Comparison of ENCODE assay signal across 10 cellular contexts in the genomic region with DNA sequence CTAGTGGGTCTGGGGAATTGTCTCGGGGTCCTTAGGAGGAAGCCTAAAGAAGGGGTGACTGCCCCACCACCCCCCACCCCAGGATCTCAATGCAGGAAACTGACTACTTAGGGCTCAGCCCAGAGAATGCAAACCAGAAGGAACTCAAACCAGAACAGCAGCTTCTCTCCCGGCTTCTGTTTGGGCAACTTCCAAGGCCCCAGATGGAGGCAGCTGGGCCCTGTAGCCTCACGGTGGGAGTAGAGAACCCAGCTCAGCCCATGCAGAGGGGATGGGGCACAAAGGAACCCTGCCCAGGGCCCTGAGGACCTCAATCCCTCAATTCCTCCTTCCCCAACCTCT. TPM values are rescaled to one million over a fixed set of nuclear protein-coding genes. Genes with fewer than 3 reads are reported as not detected.
A peak's percentile ranks its signal among the peaks of the same experiment; 100 is the strongest.
DNase-seq lines count a peak whose midpoint lies in the region; ATAC-seq and TF ChIP-seq lines count a peak whose summit lies in the region.
"Had no signal": no experiment of that assay in that cellular context is flagged by ENCODE, and none has a peak within 500 bp of the region (broad histone marks: within the 10 kb centered on the region; RNA-seq: fewer than 3 reads in every experiment).

No MANE protein-coding gene starts in this region.

- no peak overlapping the region for H2AFZ ChIP-seq in mammary epithelial cell (ENCODE audit: low read depth, low read length)

- no peak for ATAC-seq in natural killer cell treated with Interleukin-12 subunit alpha and Interleukin-12 subunit beta and Interleukin-15 and Interleukin-18, amount 100 ng/mL, for 72 hours
- ATAC-seq in GM18867 (IDR thresholded peaks at IDR 0.05; ENCODE audit: unreplicated experiment) (no peak), HG03378 (IDR thresholded peaks at IDR 0.05; ENCODE audit: unreplicated experiment) (no peak)

- no peaks in the 10 kb centered on the region for H4K20me1 ChIP-seq in mammary epithelial cell (ENCODE audit: insufficient read depth, low read length)

- peak overlapping the region; percentile 97 for H3K27ac Mint-ChIP-seq in natural killer cell treated with Interleukin-12 subunit alpha and Interleukin-12 subunit beta and Interleukin-15 and Interleukin-18, amount 100 ng/mL, for 72 hours

- peaks cover 8% of the 10 kb centered on the region for H3K36me3 Mint-ChIP-seq in natural killer cell treated with Interleukin-12 subunit alpha and Interleukin-12 subunit beta and Interleukin-15 and Interleukin-18, amount 100 ng/mL, for 72 hours

- peaks cover 35% of the 10 kb centered on the region for H3K4me1 ChIP-seq in mammary epithelial cell (ENCODE audit: insufficient read depth, low read length)

- H3K9me3 ChIP-seq in KOPT-K1 (ENCODE audit: insufficient read depth, low read length, poor library complexity, severe bottlenecking) (no peaks in the 10 kb centered on the region), mammary epithelial cell (replicated peaks; ENCODE audit: insufficient read depth, low read length) (no peaks in the 10 kb centered on the region)

- DNase-seq in CD1c-positive myeloid dendritic cell (ENCODE audit: extremely low spot score): peak; percentile 47
- DNase-seq in mammary epithelial cell: no peak
- DNase-seq in natural killer cell treated with Interleukin-12 subunit alpha and Interleukin-12 subunit beta and Interleukin-15 and Interleukin-18, amount 100 ng/mL, for 72 hours (ENCODE audit: low spot score): no peak
- no peak for DNase-seq in NCI-H69 (lab: John Stamatoyannopoulos, UW)
- DNase-seq in NOMO-1 treated with DMSO at 0.1 percent for 48 hours (lab: John Stamatoyannopoulos, UW; ENCODE audit: unreplicated experiment): no peak
- DNase-seq: left cardiac atrium had no signal

- in situ Hi-C loops in mammary epithelial cell (cut with MboI; ENCODE audit: low sequenced_read_pairs in 2 of 2): no loop called here

- intact Hi-C loops in mammary epithelial cell (cut with micrococcal nuclease): no loop called here

- H3K4me2 ChIP-seq in mammary epithelial cell (ENCODE audit: insufficient read depth, low read depth, low read length): peak overlapping the region; percentile 6
- H3K4me2 ChIP-seq: KMS-11 had no signal

- no TSS peak for BruUV-seq in mammary epithelial cell (replicated peaks; lab: Mats Ljungman, UMichigan)

- no peaks in the 10 kb centered on the region for H3K27me3 ChIP-seq in mammary epithelial cell (ENCODE audit: insufficient read depth, low read length)

- TF ChIP-seq CTCF in mammary epithelial cell (conservative IDR thresholded peaks at IDR 0.05 in 1 of 2, IDR thresholded peaks at IDR 0.05 in 1 of 2; ENCODE audit: extremely low read depth in 1 of 2, insufficient read depth in 1 of 2, low read depth in 1 of 2, low read length in 2 of 2): no peak

- H3K27me3 Mint-ChIP-seq in natural killer cell treated with Interleukin-12 subunit alpha and Interleukin-12 subunit beta and Interleukin-15 and Interleukin-18, amount 100 ng/mL, for 72 hours: no peaks in the 10 kb centered on the region

- no peak overlapping the region for H3K9ac ChIP-seq in mammary epithelial cell (ENCODE audit: insufficient read depth, low read length)
- H3K9ac ChIP-seq: KMS-11 had no signal

- H3K9me3 Mint-ChIP-seq in natural killer cell treated with Interleukin-12 subunit alpha and Interleukin-12 subunit beta and Interleukin-15 and Interleukin-18, amount 100 ng/mL, for 72 hours: no peaks in the 10 kb centered on the region

- CTCF ChIA-PET in mammary epithelial cell (lab: Charles Lee; ENCODE audit: low non-redundant PET): no interaction called here

- peaks cover 24 to 36% of the 10 kb centered on the region in 2 donors for H3K4me1 Mint-ChIP-seq in natural killer cell treated with Interleukin-12 subunit alpha and Interleukin-12 subunit beta and Interleukin-15 and Interleukin-18, amount 100 ng/mL, for 72 hours (ENCODE audit: low read depth in 2 of 2)

- dilution Hi-C loops in mammary epithelial cell (cut with HindIII; ENCODE audit: low sequenced_read_pairs): loop anchor here (5.0 kb wide), 1 partner anchor 39 kb away; no protein-coding TSS in a partner anchor

- peaks cover 21% of the 10 kb centered on the region for H3K79me2 ChIP-seq in mammary epithelial cell (ENCODE audit: insufficient read depth, low read length)

- H3K4me3 Mint-ChIP-seq in natural killer cell treated with Interleukin-12 subunit alpha and Interleukin-12 subunit beta and Interleukin-15 and Interleukin-18, amount 100 ng/mL, for 72 hours: peak overlapping the region; percentile 100

- H3K27ac ChIP-seq in KOPT-K1 (ENCODE audit: low read depth, low read length, poor library complexity, severe bottlenecking) (peak overlapping the region; percentile 35), mammary epithelial cell (ENCODE audit: insufficient read depth, low read depth, low read length) (no peak overlapping the region)
- H3K27ac ChIP-seq: KMS-11 had no signal

- H3K36me3 ChIP-seq in KOPT-K1 (ENCODE audit: insufficient read depth, low read length) (no peaks in the 10 kb centered on the region), mammary epithelial cell (ENCODE audit: insufficient read depth, low read length) (no peaks in the 10 kb centered on the region)

- WGBS in mammary epithelial cell (ENCODE audit: low coverage, missing lambda C conversion rate): 56% methylated on average over 3 of the region's 3 CpGs

- no peak overlapping the region for H3K4me3 ChIP-seq in mammary epithelial cell (replicated peaks in 1 of 3; ENCODE audit: insufficient read depth in 1 of 3, low read depth in 2 of 3, low read length in 3 of 3)

RNA-seq across cellular contexts. Expression of gene ADGRE5, which starts 2.3 kb away (rescaled TPM):
- total RNA-seq in mammary epithelial cell: 10 to 100 TPM; 19.3 to 35.4 TPM
- polyA plus RNA-seq in mammary epithelial cell: 17.5 TPM
- polyA minus RNA-seq in mammary epithelial cell: 26.7 TPM
- 100 to 1,000 TPM; 348 to 798 TPM for total RNA-seq in natural killer cell treated with Interleukin-12 subunit alpha and Interleukin-12 subunit beta and Interleukin-15 and Interleukin-18, amount 100 ng/mL, for 72 hours

RNA-seq across cellular contexts. Expression of gene DDX39A, which starts 35.6 kb away (rescaled TPM):
- 10 to 100 TPM; 34.0 to 74.4 TPM for total RNA-seq in mammary epithelial cell
- polyA plus RNA-seq in mammary epithelial cell: 108 TPM
- 67.1 TPM for polyA minus RNA-seq in mammary epithelial cell
- 100 to 1,000 TPM; 225 to 449 TPM for total RNA-seq in natural killer cell treated with Interleukin-12 subunit alpha and Interleukin-12 subunit beta and Interleukin-15 and Interleukin-18, amount 100 ng/mL, for 72 hours

RNA-seq across cellular contexts. Expression of gene PKN1, which starts 49.6 kb away (rescaled TPM):
- total RNA-seq in mammary epithelial cell: 10 to 100 TPM; 26.3 to 43.3 TPM
- polyA plus RNA-seq in mammary epithelial cell: 8.3 TPM
- polyA minus RNA-seq in mammary epithelial cell: 14.9 TPM
- 100 to 1,000 TPM; 140 to 160 TPM for total RNA-seq in natural killer cell treated with Interleukin-12 subunit alpha and Interleukin-12 subunit beta and Interleukin-15 and Interleukin-18, amount 100 ng/mL, for 72 hours

Comparison
In these comparisons a context has a peak if more than half of its experiments do, and no peak if none do; other contexts are left out.
1. RNA of gene ADGRE5, which starts 2.3 kb away (total RNA-seq): 348 to 798 TPM in natural killer cell treated with Interleukin-12 subunit alpha and Interleukin-12 subunit beta and Interleukin-15 and Interleukin-18, amount 100 ng/mL, for 72 hours; 19.3 to 35.4 TPM in mammary epithelial cell; every median in the first group is over 4 times any median in the second.